In the genomic region with DNA sequence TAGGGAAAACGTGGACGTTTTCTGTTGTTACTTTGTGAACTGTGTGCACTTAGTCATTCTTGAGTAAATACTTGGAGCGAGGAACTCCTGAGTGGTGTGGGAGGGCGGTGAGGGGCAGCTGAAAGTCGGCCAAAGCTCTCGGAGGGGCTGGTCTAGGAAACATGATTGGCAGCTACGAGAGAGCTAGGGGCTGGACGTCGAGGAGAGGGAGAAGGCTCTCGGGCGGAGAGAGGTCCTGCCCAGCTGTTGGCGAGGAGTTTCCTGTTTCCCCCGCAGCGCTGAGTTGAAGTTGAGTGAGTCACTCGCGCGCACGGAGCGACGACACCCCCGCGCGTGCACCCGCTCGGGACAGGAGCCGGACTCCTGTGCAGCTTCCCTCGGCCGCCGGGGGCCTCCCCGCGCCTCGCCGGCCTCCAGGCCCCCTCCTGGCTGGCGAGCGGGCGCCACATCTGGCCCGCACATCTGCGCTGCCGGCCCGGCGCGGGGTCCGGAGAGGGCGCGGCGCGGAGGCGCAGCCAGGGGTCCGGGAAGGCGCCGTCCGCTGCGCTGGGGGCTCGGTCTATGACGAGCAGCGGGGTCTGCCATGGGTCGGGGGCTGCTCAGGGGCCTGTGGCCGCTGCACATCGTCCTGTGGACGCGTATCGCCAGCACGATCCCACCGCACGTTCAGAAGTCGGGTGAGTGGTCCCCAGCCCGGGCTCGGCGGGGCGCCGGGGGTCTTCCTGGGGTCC, we compare ENCODE assay signal across 1 cellular context.
TF ChIP-seq lines count a peak whose summit lies in the region.

A gene (plus strand): TSS at position 301 of the 731 bp plus-strand sequence. CDS start 283 bp downstream, at position 584.

TF ChIP-seq in HepG2, 621 proteins besides CTCF, POLR2A, EP300 and RAD21 (continued from another document and continues in another):
- TF ChIP-seq ZNF326 (CRISPR knock-in tag; IDR thresholded peaks at IDR 0.05; ENCODE audit: borderline replicate concordance) (no peak), ZNF792 (CRISPR knock-in tag; IDR thresholded peaks at IDR 0.05) (peak; percentile 55; the same call in 1 of the 2 replicates), TCF7 (IDR thresholded peaks at IDR 0.05; ENCODE audit: low read depth) (peak; percentile 79), NONO (IDR thresholded peaks at IDR 0.05) (no peak), NONO (CRISPR knock-in tag; conservative IDR thresholded peaks at IDR 0.05) (peak; percentile 67; the same call in 1 of the 2 replicates), GTF2F1 (IDR thresholded peaks at IDR 0.05; ENCODE audit: low read length) (peak; percentile 64; the same call in 1 of the 2 replicates), TBL1XR1 (IDR thresholded peaks at IDR 0.05; ENCODE audit: borderline replicate concordance, low read length, partially characterized antibody) (peak; percentile 26), NFKB2 (CRISPR knock-in tag; IDR thresholded peaks at IDR 0.05; ENCODE audit: borderline replicate concordance) (peak; percentile 88; the same call in 1 of the 2 replicates), CEBPG (CRISPR knock-in tag; IDR thresholded peaks at IDR 0.05) (0 out of 2 replicates have a peak, but pooled peaks have one; percentile 13), MED13 (CRISPR knock-in tag; IDR thresholded peaks at IDR 0.05) (peak; percentile 93), ZNF432 (CRISPR knock-in tag; IDR thresholded peaks at IDR 0.05; ENCODE audit: borderline replicate concordance) (no peak), ZNF232 (CRISPR knock-in tag; IDR thresholded peaks at IDR 0.05; ENCODE audit: borderline replicate concordance) (peak; percentile 77; the same call in 1 of the 2 replicates), BRCA1 (CRISPR knock-in tag; IDR thresholded peaks at IDR 0.05) (0 out of 2 replicates have a peak, but pooled peaks have one; percentile 27), ZKSCAN1 (IDR thresholded peaks at IDR 0.05; ENCODE audit: low read length) (no peak), SKI (IDR thresholded peaks at IDR 0.05; ENCODE audit: partially characterized antibody) (peak; percentile 65), ETV5 (CRISPR knock-in tag; IDR thresholded peaks at IDR 0.05; ENCODE audit: borderline replicate concordance) (peak; percentile 75; the same call in 1 of the 2 replicates), MYC (CRISPR knock-in tag; IDR thresholded peaks at IDR 0.05; ENCODE audit: borderline replicate concordance) (peak; percentile 66), ELF1 (CRISPR knock-in tag; IDR thresholded peaks at IDR 0.05) (peak; percentile 20; the same call in 1 of the 2 replicates), ZNF761 (CRISPR knock-in tag; conservative IDR thresholded peaks at IDR 0.05) (0 out of 2 replicates have a peak, but pooled peaks have one; percentile 19), CCDC6 (CRISPR knock-in tag; IDR thresholded peaks at IDR 0.05) (peak; percentile 86), YEATS4 (CRISPR knock-in tag; IDR thresholded peaks at IDR 0.05; ENCODE audit: borderline replicate concordance) (peak; percentile 43; the same call in 1 of the 2 replicates), ZNF75D (CRISPR knock-in tag; IDR thresholded peaks at IDR 0.05; ENCODE audit: borderline replicate concordance) (no peak), ZNF644 (CRISPR knock-in tag; IDR thresholded peaks at IDR 0.05; ENCODE audit: low read depth) (0 out of 2 replicates have a peak, but pooled peaks have one; percentile 20), KLF12 (CRISPR knock-in tag; IDR thresholded peaks at IDR 0.05; ENCODE audit: borderline replicate concordance) (0 out of 2 replicates have a peak, but pooled peaks have one; percentile 1), CHCHD3 (CRISPR knock-in tag; IDR thresholded peaks at IDR 0.05) (0 out of 2 replicates have a peak, but pooled peaks have one; percentile 14), LCORL (IDR thresholded peaks at IDR 0.05) (no peak), LCORL (CRISPR knock-in tag; IDR thresholded peaks at IDR 0.05) (peak; percentile 72), ZNF562 (CRISPR knock-in tag; IDR thresholded peaks at IDR 0.05; ENCODE audit: borderline replicate concordance) (no peak), NR2F1 (CRISPR knock-in tag; IDR thresholded peaks at IDR 0.05) (no peak), HOXA5 (CRISPR knock-in tag; IDR thresholded peaks at IDR 0.05) (peak; percentile 24; the same call in 1 of the 2 replicates), ZNF234 (CRISPR knock-in tag; conservative IDR thresholded peaks at IDR 0.05) (peak; percentile 43; the same call in 1 of the 2 replicates), MIER3 (CRISPR knock-in tag; IDR thresholded peaks at IDR 0.05; ENCODE audit: borderline replicate concordance) (peak; percentile 84), ZSCAN22 (CRISPR knock-in tag; IDR thresholded peaks at IDR 0.05) (0 out of 2 replicates have a peak, but pooled peaks have one; percentile 38), BCL6 (CRISPR knock-in tag; IDR thresholded peaks at IDR 0.05) (peak; percentile 84)
- TF ChIP-seq, protein P1, sequence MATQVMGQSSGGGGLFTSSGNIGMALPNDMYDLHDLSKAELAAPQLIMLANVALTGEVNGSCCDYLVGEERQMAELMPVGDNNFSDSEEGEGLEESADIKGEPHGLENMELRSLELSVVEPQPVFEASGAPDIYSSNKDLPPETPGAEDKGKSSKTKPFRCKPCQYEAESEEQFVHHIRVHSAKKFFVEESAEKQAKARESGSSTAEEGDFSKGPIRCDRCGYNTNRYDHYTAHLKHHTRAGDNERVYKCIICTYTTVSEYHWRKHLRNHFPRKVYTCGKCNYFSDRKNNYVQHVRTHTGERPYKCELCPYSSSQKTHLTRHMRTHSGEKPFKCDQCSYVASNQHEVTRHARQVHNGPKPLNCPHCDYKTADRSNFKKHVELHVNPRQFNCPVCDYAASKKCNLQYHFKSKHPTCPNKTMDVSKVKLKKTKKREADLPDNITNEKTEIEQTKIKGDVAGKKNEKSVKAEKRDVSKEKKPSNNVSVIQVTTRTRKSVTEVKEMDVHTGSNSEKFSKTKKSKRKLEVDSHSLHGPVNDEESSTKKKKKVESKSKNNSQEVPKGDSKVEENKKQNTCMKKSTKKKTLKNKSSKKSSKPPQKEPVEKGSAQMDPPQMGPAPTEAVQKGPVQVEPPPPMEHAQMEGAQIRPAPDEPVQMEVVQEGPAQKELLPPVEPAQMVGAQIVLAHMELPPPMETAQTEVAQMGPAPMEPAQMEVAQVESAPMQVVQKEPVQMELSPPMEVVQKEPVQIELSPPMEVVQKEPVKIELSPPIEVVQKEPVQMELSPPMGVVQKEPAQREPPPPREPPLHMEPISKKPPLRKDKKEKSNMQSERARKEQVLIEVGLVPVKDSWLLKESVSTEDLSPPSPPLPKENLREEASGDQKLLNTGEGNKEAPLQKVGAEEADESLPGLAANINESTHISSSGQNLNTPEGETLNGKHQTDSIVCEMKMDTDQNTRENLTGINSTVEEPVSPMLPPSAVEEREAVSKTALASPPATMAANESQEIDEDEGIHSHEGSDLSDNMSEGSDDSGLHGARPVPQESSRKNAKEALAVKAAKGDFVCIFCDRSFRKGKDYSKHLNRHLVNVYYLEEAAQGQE (IDR thresholded peaks at IDR 0.05; ENCODE audit: borderline replicate concordance in 1 of 2, low read depth in 1 of 2, low read length in 2 of 2): peak in 1 of 2 experiments; percentile 76; a peak in 1 of 4 replicates
- TF ChIP-seq, protein P2, sequence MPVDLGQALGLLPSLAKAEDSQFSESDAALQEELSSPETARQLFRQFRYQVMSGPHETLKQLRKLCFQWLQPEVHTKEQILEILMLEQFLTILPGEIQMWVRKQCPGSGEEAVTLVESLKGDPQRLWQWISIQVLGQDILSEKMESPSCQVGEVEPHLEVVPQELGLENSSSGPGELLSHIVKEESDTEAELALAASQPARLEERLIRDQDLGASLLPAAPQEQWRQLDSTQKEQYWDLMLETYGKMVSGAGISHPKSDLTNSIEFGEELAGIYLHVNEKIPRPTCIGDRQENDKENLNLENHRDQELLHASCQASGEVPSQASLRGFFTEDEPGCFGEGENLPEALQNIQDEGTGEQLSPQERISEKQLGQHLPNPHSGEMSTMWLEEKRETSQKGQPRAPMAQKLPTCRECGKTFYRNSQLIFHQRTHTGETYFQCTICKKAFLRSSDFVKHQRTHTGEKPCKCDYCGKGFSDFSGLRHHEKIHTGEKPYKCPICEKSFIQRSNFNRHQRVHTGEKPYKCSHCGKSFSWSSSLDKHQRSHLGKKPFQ (CRISPR knock-in tag; IDR thresholded peaks at IDR 0.05; ENCODE audit: insufficient replicate concordance): peak; percentile 15
- TF ChIP-seq, protein P3, sequence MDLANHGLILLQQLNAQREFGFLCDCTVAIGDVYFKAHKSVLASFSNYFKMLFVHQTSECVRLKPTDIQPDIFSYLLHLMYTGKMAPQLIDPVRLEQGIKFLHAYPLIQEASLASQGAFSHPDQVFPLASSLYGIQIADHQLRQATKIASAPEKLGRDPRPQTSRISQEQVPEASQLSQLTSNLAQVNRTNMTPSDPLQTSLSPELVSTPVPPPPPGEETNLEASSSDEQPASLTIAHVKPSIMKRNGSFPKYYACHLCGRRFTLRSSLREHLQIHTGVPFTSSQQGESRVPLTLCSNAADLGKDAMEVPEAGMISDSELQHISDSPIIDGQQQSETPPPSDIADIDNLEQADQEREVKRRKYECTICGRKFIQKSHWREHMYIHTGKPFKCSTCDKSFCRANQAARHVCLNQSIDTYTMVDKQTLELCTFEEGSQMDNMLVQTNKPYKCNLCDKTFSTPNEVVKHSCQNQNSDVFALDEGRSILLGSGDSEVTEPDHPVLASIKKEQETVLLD (CRISPR knock-in tag; IDR thresholded peaks at IDR 0.05; ENCODE audit: low read depth): 0 out of 2 replicates have a peak, but pooled peaks have one; percentile 29
- TF ChIP-seq, protein P4, sequence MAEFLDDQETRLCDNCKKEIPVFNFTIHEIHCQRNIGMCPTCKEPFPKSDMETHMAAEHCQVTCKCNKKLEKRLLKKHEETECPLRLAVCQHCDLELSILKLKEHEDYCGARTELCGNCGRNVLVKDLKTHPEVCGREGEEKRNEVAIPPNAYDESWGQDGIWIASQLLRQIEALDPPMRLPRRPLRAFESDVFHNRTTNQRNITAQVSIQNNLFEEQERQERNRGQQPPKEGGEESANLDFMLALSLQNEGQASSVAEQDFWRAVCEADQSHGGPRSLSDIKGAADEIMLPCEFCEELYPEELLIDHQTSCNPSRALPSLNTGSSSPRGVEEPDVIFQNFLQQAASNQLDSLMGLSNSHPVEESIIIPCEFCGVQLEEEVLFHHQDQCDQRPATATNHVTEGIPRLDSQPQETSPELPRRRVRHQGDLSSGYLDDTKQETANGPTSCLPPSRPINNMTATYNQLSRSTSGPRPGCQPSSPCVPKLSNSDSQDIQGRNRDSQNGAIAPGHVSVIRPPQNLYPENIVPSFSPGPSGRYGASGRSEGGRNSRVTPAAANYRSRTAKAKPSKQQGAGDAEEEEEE (CRISPR knock-in tag; IDR thresholded peaks at IDR 0.05; ENCODE audit: borderline replicate concordance): no peak
- TF ChIP-seq, protein P5, sequence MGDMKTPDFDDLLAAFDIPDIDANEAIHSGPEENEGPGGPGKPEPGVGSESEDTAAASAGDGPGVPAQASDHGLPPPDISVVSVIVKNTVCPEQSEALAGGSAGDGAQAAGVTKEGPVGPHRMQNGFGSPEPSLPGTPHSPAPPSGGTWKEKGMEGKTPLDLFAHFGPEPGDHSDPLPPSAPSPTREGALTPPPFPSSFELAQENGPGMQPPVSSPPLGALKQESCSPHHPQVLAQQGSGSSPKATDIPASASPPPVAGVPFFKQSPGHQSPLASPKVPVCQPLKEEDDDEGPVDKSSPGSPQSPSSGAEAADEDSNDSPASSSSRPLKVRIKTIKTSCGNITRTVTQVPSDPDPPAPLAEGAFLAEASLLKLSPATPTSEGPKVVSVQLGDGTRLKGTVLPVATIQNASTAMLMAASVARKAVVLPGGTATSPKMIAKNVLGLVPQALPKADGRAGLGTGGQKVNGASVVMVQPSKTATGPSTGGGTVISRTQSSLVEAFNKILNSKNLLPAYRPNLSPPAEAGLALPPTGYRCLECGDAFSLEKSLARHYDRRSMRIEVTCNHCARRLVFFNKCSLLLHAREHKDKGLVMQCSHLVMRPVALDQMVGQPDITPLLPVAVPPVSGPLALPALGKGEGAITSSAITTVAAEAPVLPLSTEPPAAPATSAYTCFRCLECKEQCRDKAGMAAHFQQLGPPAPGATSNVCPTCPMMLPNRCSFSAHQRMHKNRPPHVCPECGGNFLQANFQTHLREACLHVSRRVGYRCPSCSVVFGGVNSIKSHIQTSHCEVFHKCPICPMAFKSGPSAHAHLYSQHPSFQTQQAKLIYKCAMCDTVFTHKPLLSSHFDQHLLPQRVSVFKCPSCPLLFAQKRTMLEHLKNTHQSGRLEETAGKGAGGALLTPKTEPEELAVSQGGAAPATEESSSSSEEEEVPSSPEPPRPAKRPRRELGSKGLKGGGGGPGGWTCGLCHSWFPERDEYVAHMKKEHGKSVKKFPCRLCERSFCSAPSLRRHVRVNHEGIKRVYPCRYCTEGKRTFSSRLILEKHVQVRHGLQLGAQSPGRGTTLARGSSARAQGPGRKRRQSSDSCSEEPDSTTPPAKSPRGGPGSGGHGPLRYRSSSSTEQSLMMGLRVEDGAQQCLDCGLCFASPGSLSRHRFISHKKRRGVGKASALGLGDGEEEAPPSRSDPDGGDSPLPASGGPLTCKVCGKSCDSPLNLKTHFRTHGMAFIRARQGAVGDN (CRISPR knock-in tag; IDR thresholded peaks at IDR 0.05): peak; percentile 88
- TF ChIP-seq, protein P6, sequence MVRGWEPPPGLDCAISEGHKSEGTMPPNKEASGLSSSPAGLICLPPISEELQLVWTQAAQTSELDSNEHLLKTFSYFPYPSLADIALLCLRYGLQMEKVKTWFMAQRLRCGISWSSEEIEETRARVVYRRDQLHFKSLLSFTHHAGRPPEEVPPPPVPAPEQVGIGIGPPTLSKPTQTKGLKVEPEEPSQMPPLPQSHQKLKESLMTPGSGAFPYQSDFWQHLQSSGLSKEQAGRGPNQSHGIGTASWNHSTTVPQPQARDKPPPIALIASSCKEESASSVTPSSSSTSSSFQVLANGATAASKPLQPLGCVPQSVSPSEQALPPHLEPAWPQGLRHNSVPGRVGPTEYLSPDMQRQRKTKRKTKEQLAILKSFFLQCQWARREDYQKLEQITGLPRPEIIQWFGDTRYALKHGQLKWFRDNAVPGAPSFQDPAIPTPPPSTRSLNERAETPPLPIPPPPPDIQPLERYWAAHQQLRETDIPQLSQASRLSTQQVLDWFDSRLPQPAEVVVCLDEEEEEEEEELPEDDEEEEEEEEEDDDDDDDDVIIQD (CRISPR knock-in tag; IDR thresholded peaks at IDR 0.05; ENCODE audit: low read depth): peak; percentile 75; the same call in 1 of the 2 replicates
- TF ChIP-seq, protein P7, sequence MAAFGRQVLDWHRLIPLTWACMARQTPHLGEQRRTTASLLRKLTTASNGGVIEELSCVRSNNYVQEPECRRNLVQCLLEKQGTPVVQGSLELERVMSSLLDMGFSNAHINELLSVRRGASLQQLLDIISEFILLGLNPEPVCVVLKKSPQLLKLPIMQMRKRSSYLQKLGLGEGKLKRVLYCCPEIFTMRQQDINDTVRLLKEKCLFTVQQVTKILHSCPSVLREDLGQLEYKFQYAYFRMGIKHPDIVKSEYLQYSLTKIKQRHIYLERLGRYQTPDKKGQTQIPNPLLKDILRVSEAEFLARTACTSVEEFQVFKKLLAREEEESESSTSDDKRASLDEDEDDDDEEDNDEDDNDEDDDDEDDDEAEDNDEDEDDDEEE (CRISPR knock-in tag; IDR thresholded peaks at IDR 0.05): no peak
